30 cellular contexts compared by ENCODE assay signal in the genomic region with DNA sequence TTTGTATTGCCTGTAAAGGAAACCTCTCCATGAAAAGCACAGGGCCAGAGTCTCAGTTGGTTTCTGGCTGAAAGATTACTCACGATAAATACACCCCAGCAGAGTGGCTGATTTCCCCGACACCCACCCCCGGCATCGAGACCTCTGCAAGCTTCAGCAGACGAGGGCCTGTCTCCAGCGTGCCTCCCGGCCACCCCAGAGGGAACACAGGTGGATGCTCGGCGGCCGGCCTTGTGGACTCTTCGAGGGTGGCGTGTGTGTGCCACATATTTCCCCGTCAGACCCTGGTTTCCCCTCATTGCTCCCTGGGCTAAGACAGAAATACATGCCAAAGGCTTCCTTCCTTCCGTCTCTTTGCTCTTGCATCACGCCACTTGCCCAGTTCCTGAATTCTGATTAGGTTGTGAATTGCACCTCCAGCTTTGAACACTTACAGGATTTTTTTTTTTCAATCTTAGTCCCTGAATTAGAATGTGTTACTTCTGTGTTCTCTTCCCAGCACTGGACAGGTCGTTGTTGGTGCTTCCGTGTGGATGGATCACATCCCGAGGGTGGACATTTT. TPM values are rescaled to one million over a fixed set of nuclear protein-coding genes. Genes with fewer than 3 reads are reported as not detected.
"Had no signal": no experiment of that assay in that cellular context is flagged by ENCODE, and none has a peak within 500 bp of the region (broad histone marks: within the 10 kb centered on the region; RNA-seq: fewer than 3 reads in every experiment).

No MANE protein-coding gene starts in this region.

- DNase-seq: colonic mucosa; effector CD8-positive, alpha-beta T cell; esophagus squamous epithelium; foreskin melanocyte; hypothalamus; immature natural killer cell; islet precursor cell; kidney glomerular epithelial cell; left ventricle myocardium superior; lower lobe of right lung; naive thymus-derived CD4-positive, alpha-beta T cell; nucleus accumbens; stimulated activated CD4-positive, alpha-beta T cell treated with anti-CD3 and anti-CD28 coated beads, Interleukin-15, amount 100 ng/mL, for 24 hours; stimulated activated CD4-positive, alpha-beta T cell treated with anti-CD3 and anti-CD28 coated beads, Interleukin-2, amount 100 ng/mL, for 48 hours; stimulated activated naive B cell treated with anti-CD40 and anti-IgM and Interleukin-4, amounts not matched to agents 10 μg/mL and 1 μg/mL and 100 μg/mL, for 72 hours; uterus had no signal

- H2AFZ ChIP-seq: neural progenitor cell had no signal

- H3K36me3 ChIP-seq: colonic mucosa, esophagus squamous epithelium, lower lobe of right lung, neural progenitor cell, prostate gland, right atrium auricular region, thoracic aorta, tibial nerve, upper lobe of left lung, uterus had no signal

- H3K4me1 ChIP-seq: colonic mucosa, lower lobe of right lung, prostate gland, right atrium auricular region, upper lobe of left lung, uterus had no signal

- ATAC-seq: left ventricle myocardium superior; lower lobe of right lung; naive thymus-derived CD4-positive, alpha-beta T cell; stimulated activated naive B cell treated with anti-CD40 and anti-IgM and Interleukin-4, amounts not matched to agents 10 μg/mL and 1 μg/mL and 100 μg/mL, for 72 hours had no signal

- H3K27ac Mint-ChIP-seq: dendritic cell treated with granulocyte-macrophage colony-stimulating factor and Interleukin-4, amounts not matched to agents 40 ng/mL and 50 ng/mL, for 4 days; memory B cell; mesothelial cell of epicardium; naive thymus-derived CD4-positive, alpha-beta T cell; stimulated activated naive B cell treated with anti-CD40 and anti-IgM and Interleukin-4, amounts not matched to agents 10 μg/mL and 1 μg/mL and 100 μg/mL, for 72 hours; stimulated activated naive CD8-positive, alpha-beta T cell treated with anti-CD3 and anti-CD28 coated beads, Interleukin-15, Interleukin-2, amounts not matched to agents 100 ng/mL and 50 ng/mL, for 24 hours had no signal

- H3K9me3 ChIP-seq: colonic mucosa, esophagus squamous epithelium, lower lobe of right lung, prostate gland, right atrium auricular region, thoracic aorta, tibial nerve, upper lobe of left lung, uterus had no signal

- H3K36me3 Mint-ChIP-seq: immature natural killer cell, memory B cell had no signal

- H3K4me3 Mint-ChIP-seq: dendritic cell treated with granulocyte-macrophage colony-stimulating factor and Interleukin-4, amounts not matched to agents 40 ng/mL and 50 ng/mL, for 4 days; memory B cell; mesothelial cell of epicardium; naive thymus-derived CD4-positive, alpha-beta T cell; nephron; neural progenitor cell; stimulated activated naive B cell treated with anti-CD40 and anti-IgM and Interleukin-4, amounts not matched to agents 10 μg/mL and 1 μg/mL and 100 μg/mL, for 72 hours; stimulated activated naive CD8-positive, alpha-beta T cell treated with anti-CD3 and anti-CD28 coated beads, Interleukin-15, Interleukin-2, amounts not matched to agents 100 ng/mL and 50 ng/mL, for 24 hours had no signal

- H3K4me1 Mint-ChIP-seq: memory B cell; stimulated activated naive B cell treated with anti-CD40 and anti-IgM and Interleukin-4, amounts not matched to agents 10 μg/mL and 1 μg/mL and 100 μg/mL, for 72 hours had no signal

- H3K4me3 ChIP-seq: colonic mucosa, esophagus squamous epithelium, lower lobe of right lung, neural progenitor cell, prostate gland, right atrium auricular region, skin epidermis, thoracic aorta, tibial nerve, upper lobe of left lung, uterus had no signal

- H3K27ac ChIP-seq: colonic mucosa, esophagus squamous epithelium, lower lobe of right lung, neural progenitor cell, prostate gland, right atrium auricular region, skin epidermis, thoracic aorta, tibial nerve, upper lobe of left lung, uterus had no signal

- H3K4me2 ChIP-seq: neural progenitor cell had no signal

- H3K9me3 Mint-ChIP-seq: dendritic cell treated with granulocyte-macrophage colony-stimulating factor and Interleukin-4, amounts not matched to agents 40 ng/mL and 50 ng/mL, for 4 days; mesothelial cell of epicardium; nephron; stimulated activated naive CD8-positive, alpha-beta T cell treated with anti-CD3 and anti-CD28 coated beads, Interleukin-15, Interleukin-2, amounts not matched to agents 100 ng/mL and 50 ng/mL, for 24 hours had no signal

RNA-seq across cellular contexts. Expression of a gene that starts 13.6 kb away (rescaled TPM):
- total RNA-seq: colonic mucosa; endothelial cell of umbilical vein; left ventricle myocardium superior; mucosa of gallbladder; naive thymus-derived CD4-positive, alpha-beta T cell; uterus had no signal
- polyA plus RNA-seq: endothelial cell of umbilical vein; immature natural killer cell; naive thymus-derived CD4-positive, alpha-beta T cell had no signal
